ENCODE assay signal across 13 cellular contexts in the genomic region with DNA sequence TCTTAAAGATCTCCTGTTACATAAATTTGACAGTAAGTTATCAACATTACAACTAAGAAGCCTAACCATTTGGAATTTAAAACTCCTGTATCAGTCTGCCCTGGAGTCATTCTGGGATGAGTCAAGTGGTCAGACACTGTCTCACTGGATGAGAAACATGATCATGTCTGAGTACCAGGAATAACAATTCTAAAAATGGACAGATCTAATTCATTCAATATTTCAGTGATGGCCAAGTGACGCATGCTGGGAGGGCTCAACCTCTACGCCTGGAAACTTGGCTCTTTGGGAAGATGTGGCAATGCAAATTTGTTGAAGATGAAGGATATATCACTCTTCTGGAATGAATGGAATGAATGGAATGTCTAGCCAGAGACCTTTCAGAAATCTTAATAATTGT.
DNase-seq lines count a peak whose midpoint lies in the region; ATAC-seq and TF ChIP-seq lines count a peak whose summit lies in the region.
"Had no signal": no experiment of that assay in that cellular context is flagged by ENCODE, and none has a peak within 500 bp of the region (broad histone marks: within the 10 kb centered on the region; RNA-seq: fewer than 3 reads in every experiment).

No MANE protein-coding gene starts in this region.

- peak overlapping the region; percentile 94 for H3K27ac ChIP-seq in brain microvascular endothelial cell

- H3K4me1 Mint-ChIP-seq in activated CD8-positive, alpha-beta memory T cell treated with anti-CD3 and anti-CD28 coated beads, Interleukin-2, amount 10 ng/mL, durations not matched to agents 7 days and 5 days: no peaks in the 10 kb centered on the region
- H3K4me1 Mint-ChIP-seq: activated naive CD8-positive, alpha-beta T cell treated with anti-CD3 and anti-CD28 coated beads, Interleukin-2, amount 10 ng/mL, durations not matched to agents 7 days and 5 days; B cell had no signal

- no peaks in the 10 kb centered on the region for H3K36me3 Mint-ChIP-seq in activated CD8-positive, alpha-beta memory T cell treated with anti-CD3 and anti-CD28 coated beads, Interleukin-2, amount 10 ng/mL, durations not matched to agents 7 days and 5 days
- H3K36me3 Mint-ChIP-seq: activated naive CD8-positive, alpha-beta T cell treated with anti-CD3 and anti-CD28 coated beads, Interleukin-2, amount 10 ng/mL, durations not matched to agents 7 days and 5 days; type B pancreatic cell had no signal

- H3K4me3 Mint-ChIP-seq in activated CD8-positive, alpha-beta memory T cell treated with anti-CD3 and anti-CD28 coated beads, Interleukin-2, amount 10 ng/mL, durations not matched to agents 7 days and 5 days: no peak overlapping the region
- H3K4me3 Mint-ChIP-seq: activated naive CD8-positive, alpha-beta T cell treated with anti-CD3 and anti-CD28 coated beads, Interleukin-2, amount 10 ng/mL, durations not matched to agents 7 days and 5 days; B cell; natural killer cell treated with Interleukin-12 subunit alpha and Interleukin-12 subunit beta and Interleukin-15 and Interleukin-18, amount 100 ng/mL, for 72 hours; type B pancreatic cell had no signal

- no peaks in the 10 kb centered on the region for H3K36me3 ChIP-seq in brain microvascular endothelial cell (replicated peaks)

- TF ChIP-seq CTCF in brain microvascular endothelial cell (IDR thresholded peaks at IDR 0.05; ENCODE audit: low read depth, low read length, missing control alignments): no peak

- CTCF ChIA-PET in activated CD8-positive, alpha-beta memory T cell treated with anti-CD3 and anti-CD28 coated beads, Interleukin-2, amount 10 ng/mL, durations not matched to agents 7 days and 5 days (lab: Charles Lee): no interaction called here

- H3K27me3 Mint-ChIP-seq in activated CD8-positive, alpha-beta memory T cell treated with anti-CD3 and anti-CD28 coated beads, Interleukin-2, amount 10 ng/mL, durations not matched to agents 7 days and 5 days: no peaks in the 10 kb centered on the region
- H3K27me3 Mint-ChIP-seq: activated naive CD8-positive, alpha-beta T cell treated with anti-CD3 and anti-CD28 coated beads, Interleukin-2, amount 10 ng/mL, durations not matched to agents 7 days and 5 days; B cell; natural killer cell treated with Interleukin-12 subunit alpha and Interleukin-12 subunit beta and Interleukin-15 and Interleukin-18, amount 100 ng/mL, for 72 hours; type B pancreatic cell had no signal

- DNase-seq in A172 (ENCODE audit: low spot score) (peak; percentile 83), HS-27A (ENCODE audit: low read depth) (peak; percentile 97), brain microvascular endothelial cell (peak; percentile 99), islet precursor cell (peak; percentile 78), DMS 273 treated with DMSO at 0.1 percent for 48 hours (lab: John Stamatoyannopoulos, UW) (no peak)
- no peak for DNase-seq in activated CD8-positive, alpha-beta memory T cell treated with anti-CD3 and anti-CD28 coated beads, Interleukin-2, amount 10 ng/mL, durations not matched to agents 7 days and 5 days
- DNase-seq in activated CD4-positive, alpha-beta T cell treated with anti-CD3 and anti-CD28 coated beads, Interleukin-2, amount 50 U/mL, for 4 hours: no peak
- DNase-seq: activated naive CD8-positive, alpha-beta T cell treated with anti-CD3 and anti-CD28 coated beads, Interleukin-2, amount 10 ng/mL, durations not matched to agents 7 days and 5 days; NCI-H1092 had no signal

- H3K27ac Mint-ChIP-seq in activated CD8-positive, alpha-beta memory T cell treated with anti-CD3 and anti-CD28 coated beads, Interleukin-2, amount 10 ng/mL, durations not matched to agents 7 days and 5 days: no peak overlapping the region
- H3K27ac Mint-ChIP-seq: activated naive CD8-positive, alpha-beta T cell treated with anti-CD3 and anti-CD28 coated beads, Interleukin-2, amount 10 ng/mL, durations not matched to agents 7 days and 5 days; B cell; natural killer cell treated with Interleukin-12 subunit alpha and Interleukin-12 subunit beta and Interleukin-15 and Interleukin-18, amount 100 ng/mL, for 72 hours; type B pancreatic cell had no signal

- H3K27me3 ChIP-seq in brain microvascular endothelial cell (replicated peaks): no peaks in the 10 kb centered on the region

- no peak overlapping the region for H3K4me3 ChIP-seq in brain microvascular endothelial cell (ENCODE audit: low read depth, low read length)

- ATAC-seq in GM19452 (IDR thresholded peaks at IDR 0.05; ENCODE audit: unreplicated experiment): no peak
- no peak for ATAC-seq in activated CD8-positive, alpha-beta memory T cell treated with anti-CD3 and anti-CD28 coated beads, Interleukin-2, amount 10 ng/mL, durations not matched to agents 7 days and 5 days
- ATAC-seq: natural killer cell treated with Interleukin-12 subunit alpha and Interleukin-12 subunit beta and Interleukin-15 and Interleukin-18, amount 100 ng/mL, for 72 hours had no signal

- peaks cover 10% of the 10 kb centered on the region for H3K9me3 Mint-ChIP-seq in activated CD8-positive, alpha-beta memory T cell treated with anti-CD3 and anti-CD28 coated beads, Interleukin-2, amount 10 ng/mL, durations not matched to agents 7 days and 5 days (ENCODE audit: low read depth)

- in situ Hi-C loops in brain microvascular endothelial cell (cut with HindIII; ENCODE audit: low pct_ligation_motif_present, low sequenced_read_pairs): no loop called here

Comparison
In these comparisons a context has a peak if more than half of its experiments do, and no peak if none do; other contexts are left out.
1. DNase-seq: peak in A172 (single experiment), HS-27A (single experiment), brain microvascular endothelial cell (single experiment) and islet precursor cell (single experiment); none in activated CD8-positive, alpha-beta memory T cell treated with anti-CD3 and anti-CD28 coated beads, Interleukin-2, amount 10 ng/mL, durations not matched to agents 7 days and 5 days (single experiment), DMS 273 treated with DMSO at 0.1 percent for 48 hours (single experiment) and activated CD4-positive, alpha-beta T cell treated with anti-CD3 and anti-CD28 coated beads, Interleukin-2, amount 50 U/mL, for 4 hours (0 of 2).